ENCODE assay signal across 25 cellular contexts in genomic region chr3:46509661-46510187, GRCh38. TPM values are rescaled to one million over a fixed set of nuclear protein-coding genes. Genes with fewer than 3 reads are reported as not detected.
DNase-seq lines count a peak whose midpoint lies in the region; ATAC-seq, FAIRE-seq and TF ChIP-seq lines count a peak whose summit lies in the region.
"Had no signal": no experiment of that assay in that cellular context is flagged by ENCODE, and none has a peak within 500 bp of the region (broad histone marks: within the 10 kb centered on the region; RNA-seq: fewer than 3 reads in every experiment).

No MANE protein-coding gene starts in this region.

- peak overlapping the region; percentile 3 for H3K4me2 ChIP-seq in smooth muscle cell

- intact Hi-C loops in CD8-positive, alpha-beta T cell (cut with DNase I, micrococcal nuclease): no loop called here

- H3K4me1 Mint-ChIP-seq in CD8-positive, alpha-beta T cell (ENCODE audit: low read depth): peaks cover 7% of the 10 kb centered on the region

- no peaks in the 10 kb centered on the region for H3K9me3 Mint-ChIP-seq in CD8-positive, alpha-beta T cell

- 54% methylated on average over 4 of the region's 4 CpGs for WGBS in smooth muscle cell (ENCODE audit: low lambda C conversion rate)

- H3K9ac ChIP-seq in smooth muscle cell (ENCODE audit: low read depth): no peak overlapping the region

- ATAC-seq in CD8-positive, alpha-beta T cell: no peak

- no peaks in the 10 kb centered on the region for H3K36me3 ChIP-seq in smooth muscle cell (ENCODE audit: low read depth)
- no peaks in the 10 kb centered on the region for H3K36me3 ChIP-seq in CD8-positive, alpha-beta T cell (ENCODE audit: insufficient read depth, low read length)
- H3K36me3 ChIP-seq: MG63, SJSA1 had no signal

- H3K27me3 ChIP-seq in smooth muscle cell (ENCODE audit: low read depth): no peaks in the 10 kb centered on the region
- no peaks in the 10 kb centered on the region for H3K27me3 ChIP-seq in CD8-positive, alpha-beta T cell (ENCODE audit: insufficient read depth, low read length)
- H3K27me3 ChIP-seq: MG63, SJSA1 had no signal

- H3K27ac ChIP-seq in smooth muscle cell (ENCODE audit: low read depth): no peak overlapping the region
- H3K27ac ChIP-seq in CD8-positive, alpha-beta T cell (ENCODE audit: low read depth, low read length): no peak overlapping the region
- H3K27ac ChIP-seq: SJSA1 had no signal

- no peaks in the 10 kb centered on the region for H3F3A ChIP-seq in smooth muscle cell (ENCODE audit: low read depth)

- H3K27me3 Mint-ChIP-seq in CD8-positive, alpha-beta T cell (ENCODE audit: low read depth): peaks cover 3% of the 10 kb centered on the region

- no peaks in the 10 kb centered on the region for H3K4me1 ChIP-seq in smooth muscle cell (ENCODE audit: low read depth)
- no peaks in the 10 kb centered on the region for H3K4me1 ChIP-seq in CD8-positive, alpha-beta T cell (ENCODE audit: insufficient read depth, low read length)

- CTCF ChIA-PET in CD8-positive, alpha-beta T cell (lab: Charles Lee): interaction anchor here (1.2 to 2.3 kb wide), 3 partner anchors 13 to 49 kb away, joined by 5 to 8 read pairs (median 7); no protein-coding TSS in a partner anchor

- no peaks in the 10 kb centered on the region for H3K36me3 Mint-ChIP-seq in CD8-positive, alpha-beta T cell

- H3K27ac Mint-ChIP-seq in CD8-positive, alpha-beta T cell: no peak overlapping the region

- TF ChIP-seq CTCF in smooth muscle cell (IDR thresholded peaks at IDR 0.05; ENCODE audit: borderline replicate concordance, insufficient read depth, poor library complexity, severe bottlenecking): no peak
- no peak for TF ChIP-seq CTCF in CD8-positive, alpha-beta T cell (IDR thresholded peaks at IDR 0.05)

- no peaks in the 10 kb centered on the region for H4K20me1 ChIP-seq in smooth muscle cell (ENCODE audit: low read depth)

- POLR2A ChIA-PET in CD8-positive, alpha-beta T cell (lab: Charles Lee): interaction anchor here (1.5 kb wide), 1 partner anchor 9 kb away, joined by 3 read pairs; no protein-coding TSS in a partner anchor

- FAIRE-seq in GM12892 (lab: Jason Lieb, UNC): peak; percentile 42
- FAIRE-seq: D721Med, GM12891, H54, HTR-8/SVneo had no signal

- no peaks in the 10 kb centered on the region for H3K9me3 ChIP-seq in smooth muscle cell (replicated peaks; ENCODE audit: low read depth)
- H3K9me3 ChIP-seq in CD8-positive, alpha-beta T cell (ENCODE audit: low read length): no peaks in the 10 kb centered on the region
- H3K9me3 ChIP-seq: MG63, SJSA1 had no signal

- H2AFZ ChIP-seq in smooth muscle cell (ENCODE audit: low read depth): no peak overlapping the region

- no peaks in the 10 kb centered on the region for H3K79me2 ChIP-seq in smooth muscle cell (ENCODE audit: low read depth)

- H3K4me3 ChIP-seq in smooth muscle cell: no peak overlapping the region
- no peak overlapping the region for H3K4me3 ChIP-seq in CD8-positive, alpha-beta T cell (ENCODE audit: low read depth, low read length)
- H3K4me3 ChIP-seq: MG63, SJSA1 had no signal

- DNase-seq in GM12892 (ENCODE audit: insufficient read length) (no peak), OCI-M1 (lab: John Stamatoyannopoulos, UW) (peak; percentile 68), erythroblast (lab: John Stamatoyannopoulos, UW) (peak; percentile 72 to 73), smooth muscle cell (lab: John Stamatoyannopoulos, UW; ENCODE audit: unreplicated experiment) (no peak), GOT3 (lab: John Stamatoyannopoulos, UW) (no peak), NCI-H1417 (lab: John Stamatoyannopoulos, UW) (no peak)
- DNase-seq in CD8-positive, alpha-beta T cell: no peak
- DNase-seq: GDM1, KG1, MG63, NCI-H1105 treated with DMSO at 0.1 percent for 48 hours, NCI-H1694, NCI-H2029 treated with DMSO at 0.1 percent for 48 hours, NCI-H226, NCI-H510A treated with DMSO at 0.1 percent for 48 hours, Right ventricle myocardium superior, RPMI8226 had no signal

- TF ChIP-seq POLR2A in GM12892 (IDR thresholded peaks at IDR 0.05; ENCODE audit: low read depth, low read length) (no peak), erythroblast (IDR thresholded peaks at IDR 0.05; ENCODE audit: low read length) (no peak)

- no peak overlapping the region for H3K4me3 Mint-ChIP-seq in CD8-positive, alpha-beta T cell

RNA-seq across cellular contexts. Expression of gene RTP3, which starts 11.9 kb away (rescaled TPM):
- polyA plus RNA-seq in GM12892 (2012; ENCODE audit: missing spikeins): not detected
- not detected in 2 replicates for total RNA-seq in smooth muscle cell
- 0.19 and 1.3 TPM in 2 replicates for polyA plus RNA-seq in smooth muscle cell
- not detected for total RNA-seq in CD8-positive, alpha-beta T cell
- total RNA-seq: A172, Daoy, Right ventricle myocardium superior, SJSA1 had no signal
- polyA plus RNA-seq: BJ had no signal

RNA-seq across cellular contexts. Expression of gene LTF, which starts 45.0 kb away (rescaled TPM):
- polyA plus RNA-seq in GM12892 (2012; ENCODE audit: missing spikeins): not detected
- not detected in 2 replicates for total RNA-seq in smooth muscle cell
- not detected in 2 replicates for polyA plus RNA-seq in smooth muscle cell
- not detected for total RNA-seq in CD8-positive, alpha-beta T cell
- total RNA-seq: A172, Daoy had no signal
- polyA plus RNA-seq: BJ had no signal

RNA-seq across cellular contexts. Expression of gene LRRC2, which starts 56.4 kb away (rescaled TPM):
- polyA plus RNA-seq in GM12892 (2012; ENCODE audit: missing spikeins): not detected
- 1.0 and 2.0 TPM in 2 replicates for total RNA-seq in smooth muscle cell
- 1.7 and 2.7 TPM in 2 replicates for polyA plus RNA-seq in smooth muscle cell
- total RNA-seq in CD8-positive, alpha-beta T cell: under 1 TPM; 0.33 to 0.75 TPM
- total RNA-seq: A172 had no signal

Comparison
In these comparisons a context has a peak if more than half of its experiments do, and no peak if none do; other contexts are left out.
1. DNase-seq: peak in OCI-M1 (single experiment) and erythroblast (2 of 2); none in GM12892 (single experiment), smooth muscle cell (single experiment), GOT3 (single experiment), CD8-positive, alpha-beta T cell (0 of 7) and NCI-H1417 (0 of 3).